8 cellular contexts compared by ENCODE assay signal in genomic region chr7:103148131-103148993, GRCh38. TPM values are rescaled to one million over a fixed set of nuclear protein-coding genes. Genes with fewer than 3 reads are reported as not detected.
DNase-seq lines count a peak whose midpoint lies in the region; ATAC-seq and TF ChIP-seq lines count a peak whose summit lies in the region.

No MANE protein-coding gene starts in this region.

- H3K9ac ChIP-seq in trophoblast cell (ENCODE audit: low read length) = peak overlapping the region; percentile 87

- no peak for TF ChIP-seq CTCF in RWPE1 (conservative IDR thresholded peaks at IDR 0.05; ENCODE audit: low read depth)
- no peak for TF ChIP-seq CTCF in epithelial cell of proximal tubule (conservative IDR thresholded peaks at IDR 0.05; ENCODE audit: low read depth, low read length)

- peak overlapping the region; percentile 63 for H3K4me2 ChIP-seq in trophoblast cell (ENCODE audit: low read length)

- H3K14ac ChIP-seq in trophoblast cell (ENCODE audit: low read length) = no peak overlapping the region

- peak overlapping the region; percentile 99 for H4K8ac ChIP-seq in trophoblast cell (ENCODE audit: low read depth, low read length)

- no peak overlapping the region for H3K23ac ChIP-seq in trophoblast cell (ENCODE audit: low read length)

- no peak overlapping the region for H2AK5ac ChIP-seq in trophoblast cell (ENCODE audit: low read length)

- DNase-seq in NCI-H1417 (lab: John Stamatoyannopoulos, UW) = peak in 2 of 3 experiments; percentile 24 to 65
- DNase-seq in NCI-H1417 treated with DMSO at 0.1 percent for 48 hours (lab: John Stamatoyannopoulos, UW) = no peak
- no peak for DNase-seq in RWPE1 (ENCODE audit: low spot score)
- DNase-seq in epithelial cell of proximal tubule (ENCODE audit: low read depth) = no peak
- peak in 1 of 2 donors; percentile 84 for DNase-seq in trophoblast cell
- no peak for DNase-seq in COR-L47 (lab: John Stamatoyannopoulos, UW)
- no peak for DNase-seq in activated CD4-positive, alpha-beta T cell treated with anti-CD3 and anti-CD28 coated beads, Interleukin-2, amount 50 U/mL, for 1 hour

- peak overlapping the region; percentile 97 for H4K91ac ChIP-seq in trophoblast cell (ENCODE audit: low read depth, low read length)

- H3K4me1 ChIP-seq in trophoblast cell (ENCODE audit: control insufficient read depth in 1 of 2, insufficient read depth in 2 of 2, low read length in 2 of 2) = peaks cover 3 to 7% of the 10 kb centered on the region in 2 experiments

- CTCF ChIA-PET in RWPE1 (lab: Yijun Ruan, JAX) = no interaction called here

- peak overlapping the region; percentile 94 for H3K27ac ChIP-seq in RWPE1
- peak overlapping the region; percentile 95 for H3K27ac ChIP-seq in trophoblast cell (ENCODE audit: low read depth, low read length)

- WGBS in trophoblast cell (ENCODE audit: extremely low coverage, insufficient coverage, insufficient read length) = no CpG with 5 or more reads among the region's 13 CpGs

- H4K12ac ChIP-seq in trophoblast cell (ENCODE audit: low read depth, low read length) = peak overlapping the region; percentile 90

- peak overlapping the region; percentile 90 for H3K18ac ChIP-seq in trophoblast cell (ENCODE audit: low read length)

- POLR2A ChIA-PET in RWPE1 (lab: Yijun Ruan, JAX; ENCODE audit: low non-redundant PET) = interaction anchor here (0.5 kb wide), 1 partner anchor 74 kb away, joined by 4 read pairs; the partner anchor contains the start of gene FBXL13

- H3K9me3 ChIP-seq in trophoblast cell (ENCODE audit: insufficient read depth, low read depth, low read length) = no peaks in the 10 kb centered on the region

- no peak overlapping the region for H2BK12ac ChIP-seq in trophoblast cell (ENCODE audit: low read length)

- ATAC-seq in GM21619 (IDR thresholded peaks at IDR 0.05; ENCODE audit: unreplicated experiment) = no peak

- H2BK120ac ChIP-seq in trophoblast cell (ENCODE audit: insufficient read depth, low read length, poor library complexity) = peak overlapping the region; percentile 95

- H3K79me2 ChIP-seq in trophoblast cell (ENCODE audit: control insufficient read depth, insufficient read depth, low read length, poor library complexity) = peaks cover 6% of the 10 kb centered on the region

- H3K4me3 ChIP-seq in epithelial cell of proximal tubule (ENCODE audit: low read depth, low read length) = peak overlapping the region; percentile 66
- H3K4me3 ChIP-seq in trophoblast cell (ENCODE audit: low read depth, low read length) = peak overlapping the region; percentile 87

- peak overlapping the region; percentile 93 for H2BK5ac ChIP-seq in trophoblast cell (ENCODE audit: low read depth, low read length, poor library complexity)

- peaks cover 10% of the 10 kb centered on the region for H3K79me1 ChIP-seq in trophoblast cell (ENCODE audit: low read length)

- no peaks in the 10 kb centered on the region for H3K27me3 ChIP-seq in trophoblast cell (ENCODE audit: insufficient read depth, low read length)

- no peak overlapping the region for H3K4ac ChIP-seq in trophoblast cell (ENCODE audit: low read depth, low read length)

- H2AFZ ChIP-seq in trophoblast cell (ENCODE audit: insufficient read depth, low read length, poor library complexity) = peak overlapping the region; percentile 91

- no peaks in the 10 kb centered on the region for H3K36me3 ChIP-seq in trophoblast cell (ENCODE audit: control insufficient read depth in 1 of 2, insufficient read depth in 2 of 2, low read length in 2 of 2)

RNA-seq across cellular contexts. Expression of gene NAPEPLD, which starts 0.5 kb away (rescaled TPM):
- 4.6 and 5.8 TPM in 2 replicates for total RNA-seq in epithelial cell of proximal tubule
- 2.5 and 2.7 TPM in 2 replicates for polyA plus RNA-seq in trophoblast cell (2013)

Comparison
In these comparisons a context has a peak if more than half of its experiments do, and no peak if none do; other contexts are left out.
1. DNase-seq: peak in NCI-H1417 (2 of 3); none in NCI-H1417 treated with DMSO at 0.1 percent for 48 hours (single experiment), RWPE1 (single experiment), epithelial cell of proximal tubule (single experiment), COR-L47 (single experiment) and activated CD4-positive, alpha-beta T cell treated with anti-CD3 and anti-CD28 coated beads, Interleukin-2, amount 50 U/mL, for 1 hour (single experiment).